Comparison of ENCODE assay signal across 7 cellular contexts in the genomic region with DNA sequence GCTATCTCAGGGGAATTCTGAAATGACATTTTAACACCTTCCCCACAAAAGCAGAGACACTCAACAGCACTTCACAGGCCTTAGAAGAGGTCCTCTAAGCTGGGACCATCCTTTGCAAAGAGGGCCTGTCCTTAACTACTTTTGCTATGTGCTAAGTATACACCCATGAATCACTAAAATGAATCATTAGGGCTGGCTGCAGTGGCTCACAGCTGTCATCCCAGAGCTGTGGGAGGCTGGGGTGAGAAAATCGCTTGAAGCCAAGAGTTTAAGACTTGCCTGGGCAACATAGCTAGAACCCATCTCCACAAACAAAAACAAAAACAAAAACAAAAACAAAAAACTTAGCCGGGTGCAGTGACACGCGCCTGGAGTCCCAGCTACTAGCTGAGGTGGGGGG. TPM values are rescaled to one million over a fixed set of nuclear protein-coding genes. Genes with fewer than 3 reads are reported as not detected.
DNase-seq lines count a peak whose midpoint lies in the region; ATAC-seq, FAIRE-seq and TF ChIP-seq lines count a peak whose summit lies in the region.

No MANE protein-coding gene starts in this region.

- peaks cover 3% of the 10 kb centered on the region for H3K4me1 Mint-ChIP-seq in osteocyte (ENCODE audit: unreplicated experiment)

- no peaks in the 10 kb centered on the region for H3K9me3 Mint-ChIP-seq in osteocyte (ENCODE audit: unreplicated experiment)

- no peak overlapping the region for H3K4me3 Mint-ChIP-seq in osteocyte (ENCODE audit: unreplicated experiment)

- no peak overlapping the region for H3K4me3 ChIP-seq in bronchial epithelial cell (ENCODE audit: low read depth, low read length)

- no peaks in the 10 kb centered on the region for H3K36me3 ChIP-seq in bronchial epithelial cell (ENCODE audit: control insufficient read depth, insufficient read depth, low read length)

- no peaks in the 10 kb centered on the region for H3K27me3 ChIP-seq in bronchial epithelial cell (ENCODE audit: control insufficient read depth, insufficient read depth, low read length)

- H3K27ac Mint-ChIP-seq in osteocyte (ENCODE audit: unreplicated experiment), result peak overlapping the region; percentile 40

- FAIRE-seq in bronchial epithelial cell (lab: Jason Lieb, UNC), result no peak

- peaks cover 32% of the 10 kb centered on the region for H3K36me3 Mint-ChIP-seq in osteocyte (ENCODE audit: unreplicated experiment)

- TF ChIP-seq CTCF in bronchial epithelial cell (IDR thresholded peaks at IDR 0.05; ENCODE audit: insufficient read depth, low read length, severe bottlenecking) (no peak), osteocyte (IDR thresholded peaks at IDR 0.05) (no peak)

- H3K27me3 Mint-ChIP-seq in osteocyte (ENCODE audit: unreplicated experiment), result no peaks in the 10 kb centered on the region

- ATAC-seq in GM18909 (IDR thresholded peaks at IDR 0.05; ENCODE audit: poor library complexity, unreplicated experiment) (no peak), GM19324 (IDR thresholded peaks at IDR 0.05; ENCODE audit: low FRiP score, unreplicated experiment) (no peak)

- peak; percentile 54 for DNase-seq in GM04504 (ENCODE audit: low read depth)
- DNase-seq in NCI-H187 treated with DMSO at 0.1 percent for 48 hours (lab: John Stamatoyannopoulos, UW), result peak; percentile 73
- DNase-seq in bronchial epithelial cell (ENCODE audit: low read depth), result peak; percentile 88
- no peak for DNase-seq in osteocyte (ENCODE audit: extremely low spot score, unreplicated experiment)
- no peak for DNase-seq in COLO829 (ENCODE audit: low spot score)

RNA-seq across cellular contexts. Expression of gene MELTF, which starts 53.9 kb away (rescaled TPM):
- total RNA-seq in bronchial epithelial cell (2.1 and 4.6 TPM in 2 replicates), osteocyte (1.4 and 1.9 TPM in 2 replicates)

Comparison
In these comparisons a context has a peak if more than half of its experiments do, and no peak if none do; other contexts are left out.
1. DNase-seq: peak in GM04504 (single experiment), NCI-H187 treated with DMSO at 0.1 percent for 48 hours (single experiment) and bronchial epithelial cell (single experiment); none in osteocyte (single experiment) and COLO829 (single experiment).